ENCODE assay signal across 28 cellular contexts in the genomic region with DNA sequence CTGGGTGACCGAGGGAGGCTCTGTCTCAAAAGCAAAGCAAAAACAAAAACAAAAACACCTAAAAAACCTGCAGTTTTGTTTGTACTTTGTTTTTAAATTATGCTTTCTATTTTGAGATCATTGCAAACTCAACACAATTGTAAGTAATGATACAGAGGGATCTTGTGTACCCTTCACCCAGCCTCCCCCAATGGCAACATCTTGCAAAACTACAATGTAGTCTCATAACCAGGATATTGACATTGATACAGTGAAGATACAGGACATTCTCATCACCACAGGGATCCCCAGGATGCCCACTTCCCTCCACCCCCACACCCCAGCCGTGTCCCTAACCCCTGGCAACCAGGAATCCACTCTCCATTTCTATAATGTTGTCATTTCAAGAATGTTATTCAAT. TPM values are rescaled to one million over a fixed set of nuclear protein-coding genes. Genes with fewer than 3 reads are reported as not detected.
"Had no signal": no experiment of that assay in that cellular context is flagged by ENCODE, and none has a peak within 500 bp of the region (broad histone marks: within the 10 kb centered on the region; RNA-seq: fewer than 3 reads in every experiment).

No MANE protein-coding gene starts in this region.

- H3K36me3 ChIP-seq: esophagus squamous epithelium, prostate gland, right atrium auricular region, thyroid gland, vagina had no signal

- H3K27ac Mint-ChIP-seq: effector memory CD8-positive, alpha-beta T cell; natural killer cell; stimulated activated effector memory CD8-positive, alpha-beta T cell treated with anti-CD3 and anti-CD28 coated beads, Interleukin-12 subunit alpha, Interleukin-12 subunit beta, amount 100 ng/mL, for 72 hours had no signal

- FAIRE-seq: colon, endometrium, islet of Langerhans had no signal

- H3K4me2 ChIP-seq: smooth muscle cell had no signal

- DNase-seq: effector memory CD8-positive, alpha-beta T cell; erythroblast; esophagus squamous epithelium; foreskin melanocyte; glutamatergic neuron; heart right ventricle; hippocampal formation; left colon; left ventricle myocardium superior; lower lobe of right lung; natural killer cell; stimulated activated CD4-positive, alpha-beta T cell treated with anti-CD3 and anti-CD28 coated beads, Interleukin-2, amount 100 ng/mL, for 24 hours; stimulated activated CD4-positive, alpha-beta T cell treated with anti-CD3 and anti-CD28 coated beads, Interleukin-4, amount 100 ng/mL, for 24 hours; stimulated activated naive CD4-positive, alpha-beta T cell treated with Interleukin-2 at 50 U/mL for 16 hours; stomach; thyroid gland; trophoblast cell had no signal

- H3K9me3 Mint-ChIP-seq: effector memory CD8-positive, alpha-beta T cell; natural killer cell; stimulated activated effector memory CD8-positive, alpha-beta T cell treated with anti-CD3 and anti-CD28 coated beads, Interleukin-12 subunit alpha, Interleukin-12 subunit beta, amount 100 ng/mL, for 72 hours had no signal

- H3K27ac ChIP-seq: esophagus squamous epithelium, prostate gland, right atrium auricular region, thyroid gland, vagina had no signal

- H3K4me3 ChIP-seq: esophagus squamous epithelium, heart right ventricle, lower lobe of right lung, prostate gland, right atrium auricular region, smooth muscle cell, stomach, thyroid gland, vagina had no signal

- H3K4me1 ChIP-seq: esophagus squamous epithelium, prostate gland, right atrium auricular region, stomach, thyroid gland, vagina had no signal

- H3K4me1 Mint-ChIP-seq: natural killer cell; stimulated activated effector memory CD8-positive, alpha-beta T cell treated with anti-CD3 and anti-CD28 coated beads, Interleukin-12 subunit alpha, Interleukin-12 subunit beta, amount 100 ng/mL, for 72 hours had no signal

- ATAC-seq: effector memory CD8-positive, alpha-beta T cell; left colon; left ventricle myocardium superior; lower lobe of right lung; natural killer cell; sciatic nerve; stimulated activated effector memory CD8-positive, alpha-beta T cell treated with anti-CD3 and anti-CD28 coated beads, Interleukin-12 subunit alpha, Interleukin-12 subunit beta, amount 100 ng/mL, for 72 hours had no signal

- H3K27me3 ChIP-seq: right atrium auricular region, thyroid gland, vagina had no signal

- H3K9me3 ChIP-seq: esophagus squamous epithelium, lower lobe of right lung, prostate gland, right atrium auricular region, thyroid gland, vagina had no signal

- H3K4me3 Mint-ChIP-seq: effector memory CD8-positive, alpha-beta T cell; natural killer cell; stimulated activated effector memory CD8-positive, alpha-beta T cell treated with anti-CD3 and anti-CD28 coated beads, Interleukin-12 subunit alpha, Interleukin-12 subunit beta, amount 100 ng/mL, for 72 hours had no signal

- H3K36me3 Mint-ChIP-seq: natural killer cell; stimulated activated effector memory CD8-positive, alpha-beta T cell treated with anti-CD3 and anti-CD28 coated beads, Interleukin-12 subunit alpha, Interleukin-12 subunit beta, amount 100 ng/mL, for 72 hours had no signal

RNA-seq across cellular contexts. Expression of a gene that starts 10.4 kb away (rescaled TPM):
- total RNA-seq: kidney epithelial cell had no signal
- polyA plus RNA-seq: neural cell, smooth muscle cell had no signal

RNA-seq across cellular contexts. Expression of a gene that starts 11.9 kb away (rescaled TPM):
- total RNA-seq: kidney epithelial cell had no signal
- polyA plus RNA-seq: neural cell had no signal
